Comparison of ENCODE assay signal across 24 cellular contexts in the genomic region with DNA sequence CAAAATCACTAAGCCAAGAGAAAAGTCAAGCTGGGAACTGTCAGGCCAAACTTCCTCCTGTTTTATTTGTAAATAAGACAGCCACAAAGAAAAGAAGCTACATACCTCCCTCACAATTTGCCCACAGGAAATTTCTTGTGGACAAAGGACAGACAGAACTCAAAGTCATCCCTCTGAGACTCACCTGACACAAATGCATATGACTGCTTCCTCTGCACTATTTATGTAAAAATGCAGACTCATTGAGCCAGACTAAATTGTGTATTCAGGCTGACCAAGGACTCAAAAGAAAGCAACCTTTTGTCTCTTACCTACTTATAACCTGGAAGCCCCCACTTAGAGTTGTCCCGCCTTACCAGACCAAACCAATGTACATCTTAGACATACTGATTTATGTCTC. TPM values are rescaled to one million over a fixed set of nuclear protein-coding genes. Genes with fewer than 3 reads are reported as not detected.
DNase-seq lines count a peak whose midpoint lies in the region; ATAC-seq and TF ChIP-seq lines count a peak whose summit lies in the region.
"Had no signal": no experiment of that assay in that cellular context is flagged by ENCODE, and none has a peak within 500 bp of the region (broad histone marks: within the 10 kb centered on the region; RNA-seq: fewer than 3 reads in every experiment).

No MANE protein-coding gene starts in this region.

- H3K4me3 ChIP-seq in hepatocyte (no peak overlapping the region), skeletal muscle tissue (ENCODE audit: low read length in 3 of 3) (peak overlapping the region in 2 of 3 donors; percentile 22 to 33)
- H3K4me3 ChIP-seq: BLaER1 treated with 17β-estradiol and CSF1 and Interleukin-3, amounts not matched to agents 10 nM and 100 nM; tibial artery had no signal

- no peaks in the 10 kb centered on the region for H3K27me3 ChIP-seq in hepatocyte
- H3K27me3 ChIP-seq in skeletal muscle tissue (ENCODE audit: control insufficient read depth in 3 of 3, insufficient read depth in 3 of 3, low read length in 3 of 3), result no peaks in the 10 kb centered on the region
- H3K27me3 ChIP-seq: BLaER1 treated with 17β-estradiol and CSF1 and Interleukin-3, amounts not matched to agents 10 nM and 100 nM; tibial artery had no signal

- H3K36me3 ChIP-seq in hepatocyte (replicated peaks; ENCODE audit: insufficient read depth, low read depth) (no peaks in the 10 kb centered on the region), skeletal muscle tissue (ENCODE audit: control insufficient read depth in 3 of 3, insufficient read depth in 3 of 3, low read length in 3 of 3) (peaks cover 0 to 9% (median 7%) of the 10 kb centered on the region in 3 donors)

- no peaks in the 10 kb centered on the region for H3K36me3 Mint-ChIP-seq in activated naive CD8-positive, alpha-beta T cell
- H3K36me3 Mint-ChIP-seq in activated naive CD8-positive, alpha-beta T cell treated with anti-CD3 and anti-CD28 coated beads for 36 hours, result peaks cover 11% of the 10 kb centered on the region

- H3K4me1 ChIP-seq in hepatocyte (ENCODE audit: insufficient read depth) (no peaks in the 10 kb centered on the region), skeletal muscle tissue (ENCODE audit: control insufficient read depth in 3 of 3, insufficient read depth in 3 of 3, low read length in 3 of 3) (peaks cover 9 to 31% (median 22%) of the 10 kb centered on the region in 3 donors)
- H3K4me1 ChIP-seq: tibial artery had no signal

- ATAC-seq in HG02763 (IDR thresholded peaks at IDR 0.05; ENCODE audit: unreplicated experiment), result no peak
- ATAC-seq in HG03520 (IDR thresholded peaks at IDR 0.05; ENCODE audit: unreplicated experiment), result no peak
- ATAC-seq: natural killer cell treated with Interleukin-12 subunit alpha and Interleukin-12 subunit beta and Interleukin-15 and Interleukin-18, amount 100 ng/mL, for 72 hours; PC-3; T-helper 17 cell had no signal

- 95% methylated on average over 1 of the region's 1 CpG for WGBS in hepatocyte (ENCODE audit: low lambda C conversion rate, missing lambda C conversion rate)

- no peak overlapping the region for H2AFZ ChIP-seq in hepatocyte

- H3K27ac Mint-ChIP-seq in activated naive CD8-positive, alpha-beta T cell, result peak overlapping the region; percentile 50
- H3K27ac Mint-ChIP-seq in activated naive CD8-positive, alpha-beta T cell treated with anti-CD3 and anti-CD28 coated beads for 36 hours, result no peak overlapping the region
- H3K27ac Mint-ChIP-seq: natural killer cell treated with Interleukin-12 subunit alpha and Interleukin-12 subunit beta and Interleukin-15 and Interleukin-18, amount 100 ng/mL, for 72 hours had no signal

- H3K9me3 Mint-ChIP-seq in activated naive CD8-positive, alpha-beta T cell (ENCODE audit: low read depth), result no peaks in the 10 kb centered on the region
- H3K9me3 Mint-ChIP-seq in activated naive CD8-positive, alpha-beta T cell treated with anti-CD3 and anti-CD28 coated beads for 36 hours, result no peaks in the 10 kb centered on the region
- H3K9me3 Mint-ChIP-seq: natural killer cell treated with Interleukin-12 subunit alpha and Interleukin-12 subunit beta and Interleukin-15 and Interleukin-18, amount 100 ng/mL, for 72 hours had no signal

- H3K4me2 ChIP-seq in hepatocyte, result no peak overlapping the region
- H3K4me2 ChIP-seq: BLaER1 treated with 17β-estradiol and CSF1 and Interleukin-3, amounts not matched to agents 10 nM and 100 nM had no signal

- no peak for DNase-seq in activated naive CD8-positive, alpha-beta T cell treated with anti-CD3 and anti-CD28 coated beads for 36 hours
- DNase-seq in RPMI8226, result peak; percentile 14
- DNase-seq in hepatocyte (ENCODE audit: low spot score), result no peak
- no peak for DNase-seq in SKM-1 (lab: John Stamatoyannopoulos, UW; ENCODE audit: unreplicated experiment)
- DNase-seq: amygdala; central memory CD4-positive, alpha-beta T cell; Kasumi-1; kidney; NCI-H1092; NCI-H2029; NCI-H226; NCI-H774; PC-3; stimulated activated CD4-positive, alpha-beta T cell treated with anti-CD3 and anti-CD28 coated beads, Interleukin-1b, Interleukin-23, amount 100 ng/mL, for 48 hours; stimulated activated naive CD4-positive, alpha-beta T cell; T-helper 17 cell; tibial artery had no signal

- H3K9me3 ChIP-seq in hepatocyte (ENCODE audit: low read depth) (no peaks in the 10 kb centered on the region), skeletal muscle tissue (ENCODE audit: control insufficient read depth in 3 of 3, low read length in 3 of 3) (no peaks in the 10 kb centered on the region)
- H3K9me3 ChIP-seq: BLaER1 treated with 17β-estradiol and CSF1 and Interleukin-3, amounts not matched to agents 10 nM and 100 nM; tibial artery had no signal

- H3K27me3 Mint-ChIP-seq in activated naive CD8-positive, alpha-beta T cell, result no peaks in the 10 kb centered on the region
- H3K27me3 Mint-ChIP-seq in activated naive CD8-positive, alpha-beta T cell treated with anti-CD3 and anti-CD28 coated beads for 36 hours, result no peaks in the 10 kb centered on the region
- H3K27me3 Mint-ChIP-seq: T-helper 17 cell had no signal

- H3K4me3 Mint-ChIP-seq in activated naive CD8-positive, alpha-beta T cell, result no peak overlapping the region
- H3K4me3 Mint-ChIP-seq in activated naive CD8-positive, alpha-beta T cell treated with anti-CD3 and anti-CD28 coated beads for 36 hours, result no peak overlapping the region
- H3K4me3 Mint-ChIP-seq: natural killer cell treated with Interleukin-12 subunit alpha and Interleukin-12 subunit beta and Interleukin-15 and Interleukin-18, amount 100 ng/mL, for 72 hours; T-helper 17 cell had no signal

- TF ChIP-seq CTCF in hepatocyte (IDR thresholded peaks at IDR 0.05; ENCODE audit: poor library complexity), result no peak

- H3K9me2 ChIP-seq in hepatocyte (replicated peaks; ENCODE audit: insufficient read depth), result no peaks in the 10 kb centered on the region

- H3K27ac ChIP-seq in hepatocyte, result peak overlapping the region; percentile 65
- peak overlapping the region; percentile 59 for H3K27ac ChIP-seq in skeletal muscle tissue (ENCODE audit: low read depth, low read length)
- H3K27ac ChIP-seq: BLaER1 treated with 17β-estradiol and CSF1 and Interleukin-3, amounts not matched to agents 10 nM and 100 nM; epithelial cell of prostate; tibial artery had no signal

- H4K20me1 ChIP-seq in hepatocyte (ENCODE audit: insufficient read depth, poor library complexity, severe bottlenecking), result no peaks in the 10 kb centered on the region

- no peaks in the 10 kb centered on the region for H3K79me2 ChIP-seq in hepatocyte

- H3K4me1 Mint-ChIP-seq in activated naive CD8-positive, alpha-beta T cell (ENCODE audit: low read depth), result peaks cover 10% of the 10 kb centered on the region
- H3K4me1 Mint-ChIP-seq in activated naive CD8-positive, alpha-beta T cell treated with anti-CD3 and anti-CD28 coated beads for 36 hours, result peaks cover 15% of the 10 kb centered on the region

- H3K9ac ChIP-seq in skeletal muscle tissue (ENCODE audit: low read depth in 1 of 3, low read length in 3 of 3), result no peak overlapping the region
- H3K9ac ChIP-seq: BLaER1 treated with 17β-estradiol and CSF1 and Interleukin-3, amounts not matched to agents 10 nM and 100 nM had no signal

RNA-seq across cellular contexts. Expression of a gene that starts 11.8 kb away (rescaled TPM):
- 100 to 1,000 TPM; 249 to 257 TPM for total RNA-seq in activated naive CD8-positive, alpha-beta T cell treated with anti-CD3 and anti-CD28 coated beads for 36 hours
- 115 and 215 TPM in 2 replicates for total RNA-seq in hepatocyte
- polyA plus RNA-seq in hepatocyte, result 322 and 366 TPM in 2 replicates
- 414 TPM for total RNA-seq in skeletal muscle tissue
